In the genomic region with DNA sequence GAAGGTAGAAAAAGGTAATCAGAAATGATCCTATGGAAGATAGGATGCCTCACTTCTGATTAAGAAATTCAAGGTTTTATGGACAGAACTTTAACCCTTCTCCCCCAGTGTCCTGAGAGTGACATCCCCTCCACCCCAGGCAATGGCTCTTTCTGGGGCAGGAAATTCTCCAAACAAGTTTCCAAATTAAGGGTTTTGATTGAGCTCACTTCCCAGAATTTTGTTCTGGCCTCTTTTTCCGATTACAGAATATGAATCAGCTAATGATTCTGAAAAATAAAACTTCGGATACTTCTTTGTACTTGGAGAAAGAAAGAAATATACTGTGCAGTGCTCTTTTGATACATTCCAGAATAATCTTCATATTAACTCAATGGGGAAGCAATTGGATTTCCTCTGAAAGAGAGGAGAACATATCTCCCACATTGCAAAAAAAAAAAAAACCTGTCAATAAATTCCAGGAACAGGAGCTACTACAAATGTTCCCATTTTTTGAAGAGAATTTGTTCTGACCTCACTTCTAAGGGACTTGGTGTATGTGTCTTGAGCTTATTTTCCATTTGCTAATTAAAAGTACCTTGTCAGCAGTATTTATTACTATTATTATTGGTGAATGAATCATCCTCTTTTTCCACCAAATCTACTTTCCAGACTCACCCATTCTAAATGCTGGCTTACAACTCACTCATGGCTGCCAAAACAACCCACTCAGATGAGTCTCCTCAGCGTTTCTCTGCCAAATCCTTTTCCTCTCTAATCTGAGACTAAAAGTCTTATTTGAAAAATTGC, we compare ENCODE assay signal across 13 cellular contexts. TPM values are rescaled to one million over a fixed set of nuclear protein-coding genes. Genes with fewer than 3 reads are reported as not detected.
A peak's percentile ranks its signal among the peaks of the same experiment; 100 is the strongest.
DNase-seq lines count a peak whose midpoint lies in the region; FAIRE-seq and TF ChIP-seq lines count a peak whose summit lies in the region.
"Had no signal": no experiment of that assay in that cellular context is flagged by ENCODE, and none has a peak within 500 bp of the region (broad histone marks: within the 10 kb centered on the region; RNA-seq: fewer than 3 reads in every experiment).

No MANE protein-coding gene starts in this region.

- no peak for TF ChIP-seq CTCF in AG04449 (IDR thresholded peaks at IDR 0.05; ENCODE audit: insufficient read depth, low read length, missing control alignments)

- CTCF ChIA-PET in AG04449 (lab: Yijun Ruan, JAX): interaction anchor here (0.7 kb wide), 1 partner anchor 28 kb away, joined by 3 read pairs; no protein-coding TSS in a partner anchor

- POLR2A ChIA-PET in AG04449 (lab: Yijun Ruan, JAX): no interaction called here

- no peak overlapping the region for H3K4me3 ChIP-seq in AG04449 (ENCODE audit: low read depth, low read length)
- H3K4me3 ChIP-seq: pancreas had no signal

- no peak for FAIRE-seq in urothelium cell line (lab: Jason Lieb, UNC)
- FAIRE-seq: G401.6, pancreas had no signal

- DNase-seq in AG04449 (ENCODE audit: low read depth, low spot score): peak; percentile 12
- peak; percentile 57 to 86 for DNase-seq in NCI-H446 (lab: John Stamatoyannopoulos, UW)
- peak; percentile 35 for DNase-seq in fibroblast of gingiva (ENCODE audit: low read depth)
- DNase-seq in myocyte (ENCODE audit: low read depth): peak; percentile 26
- no peak for DNase-seq in 8988T
- no peak for DNase-seq in urothelium cell line (ENCODE audit: low spot score)
- DNase-seq in putamen (ENCODE audit: low spot score): no peak
- no peak for DNase-seq in NCI-H2107 (lab: John Stamatoyannopoulos, UW)
- DNase-seq: activated B cell treated with CpG ODN at 0.5 μM for 24 hours, BE2C, NCI-H510A treated with DMSO at 0.1 percent for 48 hours, pancreas had no signal

RNA-seq across cellular contexts. Expression of gene TASP1, which starts 33.0 kb away (rescaled TPM):
- 5.2 and 8.2 TPM in 2 replicates for total RNA-seq in myocyte
- polyA plus RNA-seq in myocyte (2012): 5.8 TPM

Comparison
In these comparisons a context has a peak if more than half of its experiments do, and no peak if none do; other contexts are left out.
1. DNase-seq: peak in AG04449 (single experiment), NCI-H446 (2 of 2), fibroblast of gingiva (single experiment) and myocyte (single experiment); none in 8988T (single experiment), urothelium cell line (single experiment), putamen (single experiment) and NCI-H2107 (single experiment).